ENCODE assay signal across 8 cellular contexts in the genomic region with DNA sequence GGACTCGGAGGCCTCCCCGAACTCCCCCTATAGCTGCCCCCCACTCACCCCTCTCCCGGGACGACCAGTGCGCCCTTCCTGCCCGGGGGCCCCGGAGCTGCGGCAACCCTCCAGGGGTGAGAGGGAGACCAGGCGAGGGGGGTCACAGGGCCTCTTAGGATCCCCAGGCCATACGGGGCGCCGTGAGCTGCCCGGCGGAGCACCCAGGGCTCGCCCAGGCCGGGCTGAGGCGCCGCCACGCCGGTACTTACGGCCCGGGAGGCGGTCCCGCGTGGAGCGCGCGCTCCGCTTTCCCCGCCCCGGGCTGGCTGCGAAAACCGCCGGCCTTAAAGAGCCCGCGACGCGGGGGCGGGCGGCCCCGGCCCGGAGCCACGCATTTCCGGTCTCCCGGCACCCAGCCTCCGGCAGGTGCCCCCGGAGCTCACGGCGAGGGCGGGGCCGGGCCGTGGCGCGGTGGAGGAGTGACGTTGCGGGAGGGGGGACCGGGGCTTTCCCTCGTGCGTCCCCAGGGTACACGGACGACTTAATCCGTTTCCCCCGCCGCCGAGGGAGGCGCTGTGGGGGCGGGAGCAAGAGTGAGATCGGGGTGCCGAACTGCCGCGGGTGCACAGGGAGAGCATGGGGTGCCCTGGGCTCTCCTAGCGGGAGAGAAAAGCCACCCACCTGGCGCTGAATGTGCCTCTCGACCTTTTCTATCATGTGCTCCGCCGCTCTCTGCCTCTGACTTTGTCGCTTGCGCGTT. TPM values are rescaled to one million over a fixed set of nuclear protein-coding genes. Genes with fewer than 3 reads are reported as not detected.
DNase-seq lines count a peak whose midpoint lies in the region; ATAC-seq, FAIRE-seq and TF ChIP-seq lines count a peak whose summit lies in the region.

METTL21A (minus strand) TSS at position 381 of the 742 bp plus-strand sequence. CDS start 1,019 bp downstream, outside the sequence.

- H3K9me3 ChIP-seq in left ventricle myocardium inferior (replicated peaks) (no peaks in the 10 kb centered on the region), psoas muscle (no peaks in the 10 kb centered on the region)

- H3K27ac ChIP-seq in left ventricle myocardium inferior (replicated peaks), result peak within 1 kb of the TSS; percentile 97
- H3K27ac ChIP-seq in psoas muscle, result peak within 1 kb of the TSS; percentile 91

- H3K27me3 ChIP-seq in left ventricle myocardium inferior (ENCODE audit: low read depth), result no peaks in the 10 kb centered on the region
- no peaks in the 10 kb centered on the region for H3K27me3 ChIP-seq in psoas muscle (ENCODE audit: insufficient read depth in 3 of 3, low read length in 2 of 3)

- TF ChIP-seq CTCF in left ventricle myocardium inferior (IDR thresholded peaks at IDR 0.05; ENCODE audit: borderline replicate concordance) (peak; percentile 49), psoas muscle (IDR thresholded peaks at IDR 0.05) (peak; percentile 49)

- peaks cover 57% of the 10 kb centered on the region for H3K4me1 ChIP-seq in left ventricle myocardium inferior
- H3K4me1 ChIP-seq in psoas muscle, result peaks cover 8% of the 10 kb centered on the region

- ATAC-seq in HG02870 (IDR thresholded peaks at IDR 0.05; ENCODE audit: unreplicated experiment) (peak; percentile 47), psoas muscle (peak; percentile 91 to 95 (median 92))

- intact Hi-C loops in T-helper 1 cell treated with Interleukin-12 subunit alpha and Interleukin-12 subunit beta and Interleukin-4 antibody, amounts not matched to agents 30 ng/mL and 1 ng/mL, for 36 hours (cut with micrococcal nuclease), result loop anchor here (1.0 to 10.0 kb wide), 9 partner anchors 86 to 1540 kb away; partner anchors contain the start of genes CCNYL1, EEF1B2, INO80D and NDUFS1
- intact Hi-C loops in left ventricle myocardium inferior (cut with micrococcal nuclease), result no loop called here
- intact Hi-C loops in psoas muscle (cut with DNase I), result loop anchor here (2.0 to 10.0 kb wide), 6 partner anchors 86 to 630 kb away; partner anchors contain the start of genes CCNYL1 (in 2 of the 2), IDH1 (in 1 of the 2) and PLEKHM3 (in 1 of the 2)

- FAIRE-seq in urothelium cell line (lab: Jason Lieb, UNC), result no peak

- H3K36me3 ChIP-seq in left ventricle myocardium inferior, result peaks cover 14% of the 10 kb centered on the region
- peaks cover 0 to 30% of the 10 kb centered on the region in 2 donors for H3K36me3 ChIP-seq in psoas muscle (ENCODE audit: insufficient read depth in 1 of 2, low read depth in 1 of 2)

- H3K4me3 ChIP-seq in left ventricle myocardium inferior (peak within 1 kb of the TSS; percentile 100), psoas muscle (peak within 1 kb of the TSS; percentile 100)

- 0 to 1% (median 1%) methylated on average over 40 to 79 of the region's 79 CpGs for WGBS in psoas muscle, 3 donors

- DNase-seq in NCI-H146 (lab: John Stamatoyannopoulos, UW) (peak; percentile 87), amniotic epithelial cell (ENCODE audit: low read depth) (peak; percentile 83), left ventricle myocardium inferior (peak; percentile 89), psoas muscle (peak; percentile 88 to 94), urothelium cell line (ENCODE audit: low spot score) (peak; percentile 93)

- TF ChIP-seq POLR2A in GM15510 (IDR thresholded peaks at IDR 0.05; ENCODE audit: borderline replicate concordance, extremely low read depth, insufficient read length), result peak; percentile 76

RNA-seq across cellular contexts. Expression of gene METTL21A, which starts in this region (rescaled TPM):
- 15.8 and 18.1 TPM in 2 replicates for total RNA-seq in T-helper 1 cell treated with Interleukin-12 subunit alpha and Interleukin-12 subunit beta and Interleukin-4 antibody, amounts not matched to agents 30 ng/mL and 1 ng/mL, for 36 hours
- total RNA-seq in left ventricle myocardium inferior (12.5 TPM), psoas muscle (1 to 10 TPM; 7.0 to 9.5 (median 8.6) TPM)
- polyA plus RNA-seq in psoas muscle, result 10 to 100 TPM; 17.9 to 30.7 (median 19.5) TPM

Comparison
In these comparisons a context has a peak if more than half of its experiments do, and no peak if none do; other contexts are left out.
1. Peak in every context shown above with its lines: DNase-seq, ATAC-seq, H3K4me3 ChIP-seq and H3K27ac ChIP-seq.